In the genomic region with DNA sequence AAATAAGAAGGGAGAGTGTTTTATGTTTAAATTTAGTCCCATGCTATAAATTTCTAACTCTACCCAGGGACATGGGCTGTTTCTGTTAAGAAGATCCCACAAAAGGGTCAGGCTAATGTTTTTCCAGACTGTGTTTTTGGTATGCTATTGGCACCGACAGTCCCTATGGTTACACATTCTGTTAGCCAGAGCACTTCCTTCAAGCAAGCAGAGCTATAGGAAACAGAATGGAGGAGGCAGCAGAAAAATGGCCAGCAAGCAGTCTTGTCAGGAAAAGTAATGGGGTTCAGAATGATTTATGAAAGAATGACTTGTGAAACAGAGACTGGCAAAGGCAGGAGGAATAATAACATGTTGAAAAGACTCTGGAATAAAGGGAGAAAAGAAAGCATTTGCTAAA, we compare ENCODE assay signal across 29 cellular contexts. TPM values are rescaled to one million over a fixed set of nuclear protein-coding genes. Genes with fewer than 3 reads are reported as not detected.
"Had no signal": no experiment of that assay in that cellular context is flagged by ENCODE, and none has a peak within 500 bp of the region (broad histone marks: within the 10 kb centered on the region; RNA-seq: fewer than 3 reads in every experiment).

No MANE protein-coding gene starts in this region.

- H3K9me3 ChIP-seq: ascending aorta, MG63, SJCRH30, SK-N-SH had no signal

- H3K36me3 Mint-ChIP-seq: activated CD4-positive, alpha-beta memory T cell treated with anti-CD3 and anti-CD28 coated beads for 36 hours; activated naive CD4-positive, alpha-beta T cell treated with anti-CD3 and anti-CD28 coated beads, Interleukin-2, amount 50 U/mL, for 72 hours had no signal

- H3K27me3 ChIP-seq: ascending aorta, brain microvascular endothelial cell, SJCRH30 had no signal

- H3K36me3 ChIP-seq: ascending aorta, brain microvascular endothelial cell, MG63, SJCRH30 had no signal

- H3K4me1 Mint-ChIP-seq: activated CD4-positive, alpha-beta T cell treated with anti-CD3 and anti-CD28 coated beads, Interleukin-2, amount 10 ng/mL, durations not matched to agents 7 days and 5 days; activated naive CD8-positive, alpha-beta T cell treated with anti-CD3 and anti-CD28 coated beads, Interleukin-2, amount 50 U/mL, for 24 hours had no signal

- H3K27ac ChIP-seq: ascending aorta, brain microvascular endothelial cell, SJCRH30, VCaP had no signal

- DNase-seq: activated CD4-positive, alpha-beta memory T cell treated with anti-CD3 and anti-CD28 coated beads for 36 hours; activated CD4-positive, alpha-beta T cell treated with anti-CD3 and anti-CD28 coated beads, Interleukin-2, amount 10 ng/mL, durations not matched to agents 7 days and 5 days; activated CD4-positive, CD25-positive, alpha-beta regulatory T cell; activated CD8-positive, alpha-beta memory T cell treated with anti-CD3 and anti-CD28 coated beads for 24 hours; activated effector memory CD4-positive, alpha-beta T cell treated with anti-CD3 and anti-CD28 coated beads, Interleukin-2, amount 50 U/mL, for 16 hours; activated naive CD4-positive, alpha-beta T cell treated with Interleukin-2 at 50 U/mL for 16 hours; activated naive CD8-positive, alpha-beta T cell treated with anti-CD3 and anti-CD28 coated beads, Interleukin-2, amount 50 U/mL, for 24 hours; activated T-cell treated with anti-CD3 and anti-CD28 coated beads, Interleukin-2, amount 50 U/mL, for 4 hours; amniotic stem cell; brain microvascular endothelial cell; MG63; MV-4-11; NCI-H1092 treated with DMSO at 0.1 percent for 48 hours; NCI-H1436; NCI-H187; NCI-H2081; NCI-H446 treated with DMSO at 0.1 percent for 48 hours; NCI-H526; NCI-H82; RPMI8226; SJCRH30; SK-N-SH; T-helper 1 cell had no signal

- H3K4me1 ChIP-seq: SJCRH30 had no signal

- H3K27me3 Mint-ChIP-seq: activated CD4-positive, alpha-beta memory T cell treated with anti-CD3 and anti-CD28 coated beads for 36 hours; activated CD4-positive, alpha-beta T cell treated with anti-CD3 and anti-CD28 coated beads, Interleukin-2, amount 10 ng/mL, durations not matched to agents 7 days and 5 days; activated naive CD8-positive, alpha-beta T cell treated with anti-CD3 and anti-CD28 coated beads, Interleukin-2, amount 50 U/mL, for 24 hours had no signal

- H3K27ac Mint-ChIP-seq: activated CD4-positive, alpha-beta memory T cell treated with anti-CD3 and anti-CD28 coated beads for 36 hours; activated CD4-positive, alpha-beta T cell treated with anti-CD3 and anti-CD28 coated beads, Interleukin-2, amount 10 ng/mL, durations not matched to agents 7 days and 5 days; activated naive CD4-positive, alpha-beta T cell treated with anti-CD3 and anti-CD28 coated beads, Interleukin-2, amount 50 U/mL, for 72 hours; activated naive CD8-positive, alpha-beta T cell treated with anti-CD3 and anti-CD28 coated beads, Interleukin-2, amount 50 U/mL, for 24 hours had no signal

- H3K4me3 Mint-ChIP-seq: activated CD4-positive, alpha-beta memory T cell treated with anti-CD3 and anti-CD28 coated beads for 36 hours; activated CD4-positive, alpha-beta T cell treated with anti-CD3 and anti-CD28 coated beads, Interleukin-2, amount 10 ng/mL, durations not matched to agents 7 days and 5 days; activated naive CD8-positive, alpha-beta T cell treated with anti-CD3 and anti-CD28 coated beads, Interleukin-2, amount 50 U/mL, for 24 hours; activated T-cell treated with anti-CD3 and anti-CD28 coated beads, Interleukin-2, amount 50 U/mL, for 4 hours had no signal

- H3K9me3 Mint-ChIP-seq: activated CD4-positive, alpha-beta memory T cell treated with anti-CD3 and anti-CD28 coated beads for 36 hours; activated CD4-positive, alpha-beta T cell treated with anti-CD3 and anti-CD28 coated beads, Interleukin-2, amount 10 ng/mL, durations not matched to agents 7 days and 5 days had no signal

- H3K4me3 ChIP-seq: ascending aorta, MG63, SJCRH30 had no signal

RNA-seq across cellular contexts. Expression of gene PHYHIPL, which starts 44.8 kb away (rescaled TPM):
- total RNA-seq: activated CD4-positive, alpha-beta memory T cell treated with anti-CD3 and anti-CD28 coated beads for 36 hours; activated CD4-positive, alpha-beta T cell treated with anti-CD3 and anti-CD28 coated beads, Interleukin-2, amount 10 ng/mL, durations not matched to agents 7 days and 5 days; activated naive CD4-positive, alpha-beta T cell treated with anti-CD3 and anti-CD28 coated beads, Interleukin-2, amount 50 U/mL, for 72 hours; activated T-cell treated with anti-CD3 and anti-CD28 coated beads, Interleukin-2, amount 50 U/mL, for 4 hours; ascending aorta; OCI-LY7; Right ventricle myocardium inferior; T-helper 2 cell treated with Interferon-gamma antibody and Interleukin-4, amounts not matched to agents 100 ng/mL and 5 ng/mL, for 36 hours had no signal
